39 cellular contexts compared by ENCODE assay signal in genomic region chr12:128073937-128074336, GRCh38.
"Had no signal": no experiment of that assay in that cellular context is flagged by ENCODE, and none has a peak within 500 bp of the region (broad histone marks: within the 10 kb centered on the region; RNA-seq: fewer than 3 reads in every experiment).

No MANE protein-coding gene starts in this region.

- H3K27ac Mint-ChIP-seq: activated CD4-positive, alpha-beta memory T cell treated with anti-CD3 and anti-CD28 coated beads, Interleukin-2, amount 10 ng/mL, durations not matched to agents 7 days and 5 days; activated CD4-positive, alpha-beta T cell treated with anti-CD3 and anti-CD28 coated beads for 36 hours; activated CD4-positive, alpha-beta T cell treated with anti-CD3 and anti-CD28 coated beads, Interleukin-2, amount 10 ng/mL, durations not matched to agents 7 days and 5 days; activated CD8-positive, alpha-beta memory T cell treated with anti-CD3 and anti-CD28 coated beads, Interleukin-2, amount 10 ng/mL, durations not matched to agents 7 days and 5 days; activated CD8-positive, alpha-beta T cell treated with anti-CD3 and anti-CD28 coated beads, Interleukin-2, amount 10 ng/mL, durations not matched to agents 7 days and 5 days; activated naive CD4-positive, alpha-beta T cell treated with anti-CD3 and anti-CD28 coated beads, Interleukin-2, amount 10 ng/mL, durations not matched to agents 7 days and 5 days; activated naive CD4-positive, alpha-beta T cell treated with anti-CD3 and anti-CD28 coated beads, Interleukin-2, amount 50 U/mL, for 24 hours; activated naive CD8-positive, alpha-beta T cell; activated naive CD8-positive, alpha-beta T cell treated with anti-CD3 and anti-CD28 coated beads, Interleukin-2, amount 10 ng/mL, durations not matched to agents 7 days and 5 days; activated naive CD8-positive, alpha-beta T cell treated with anti-CD3 and anti-CD28 coated beads, Interleukin-2, amount 50 U/mL, for 24 hours; activated T-cell treated with anti-CD3 and anti-CD28 coated beads, Interleukin-2, amount 50 U/mL, for 24 hours; activated T-helper 2 cell treated with anti-CD3 and anti-CD28 coated beads, Interferon-gamma antibody, Interleukin-2, Interleukin-4, amounts not matched to agents 10 μg/mL and 5 μg/mL and 100 μg/mL, durations not matched to agents 14 hours and 24 hours and 36 hours; brain; T-helper 1 cell treated with Interleukin-12 subunit alpha and Interleukin-12 subunit beta and Interleukin-4 antibody, amounts not matched to agents 30 μg/mL and 1 μg/mL, for 36 hours; T-helper 2 cell treated with Interferon-gamma antibody and Interleukin-4, amounts not matched to agents 5 μg/mL and 100 μg/mL, for 36 hours; WTC11 had no signal

- H3K27me3 Mint-ChIP-seq: activated CD4-positive, alpha-beta memory T cell treated with anti-CD3 and anti-CD28 coated beads, Interleukin-2, amount 10 ng/mL, durations not matched to agents 7 days and 5 days; activated CD4-positive, alpha-beta T cell treated with anti-CD3 and anti-CD28 coated beads for 36 hours; activated CD4-positive, alpha-beta T cell treated with anti-CD3 and anti-CD28 coated beads, Interleukin-2, amount 10 ng/mL, durations not matched to agents 7 days and 5 days; activated CD8-positive, alpha-beta memory T cell treated with anti-CD3 and anti-CD28 coated beads, Interleukin-2, amount 10 ng/mL, durations not matched to agents 7 days and 5 days; activated naive CD4-positive, alpha-beta T cell treated with anti-CD3 and anti-CD28 coated beads, Interleukin-2, amount 10 ng/mL, durations not matched to agents 7 days and 5 days; activated naive CD4-positive, alpha-beta T cell treated with anti-CD3 and anti-CD28 coated beads, Interleukin-2, amount 50 U/mL, for 24 hours; activated naive CD8-positive, alpha-beta T cell; activated naive CD8-positive, alpha-beta T cell treated with anti-CD3 and anti-CD28 coated beads, Interleukin-2, amount 10 ng/mL, durations not matched to agents 7 days and 5 days; activated naive CD8-positive, alpha-beta T cell treated with anti-CD3 and anti-CD28 coated beads, Interleukin-2, amount 50 U/mL, for 24 hours; activated T-cell treated with anti-CD3 and anti-CD28 coated beads, Interleukin-2, amount 50 U/mL, for 24 hours; central memory CD8-positive, alpha-beta T cell had no signal

- H3K9me3 ChIP-seq: ascending aorta had no signal

- H3K36me3 ChIP-seq: ascending aorta, cardiac muscle cell had no signal

- H3K27ac ChIP-seq: cardiac muscle cell, VCaP had no signal

- H3K27me3 ChIP-seq: ascending aorta, cardiac muscle cell had no signal

- ATAC-seq: activated CD4-positive, alpha-beta T cell treated with anti-CD3 and anti-CD28 coated beads for 36 hours; activated CD4-positive, CD25-positive, alpha-beta regulatory T cell treated with anti-CD3 and anti-CD28 coated beads, Interleukin-2, amount 50 U/mL, for 24 hours; activated CD8-positive, alpha-beta memory T cell treated with anti-CD3 and anti-CD28 coated beads, Interleukin-2, amount 10 ng/mL, durations not matched to agents 7 days and 5 days; activated CD8-positive, alpha-beta T cell treated with anti-CD3 and anti-CD28 coated beads, Interleukin-2, amount 10 ng/mL, durations not matched to agents 7 days and 5 days; activated naive CD8-positive, alpha-beta T cell treated with anti-CD3 and anti-CD28 coated beads, Interleukin-2, amount 50 U/mL, for 24 hours; WTC11 had no signal

- H3K9me3 Mint-ChIP-seq: activated naive CD4-positive, alpha-beta T cell treated with anti-CD3 and anti-CD28 coated beads, Interleukin-2, amount 50 U/mL, for 24 hours; central memory CD8-positive, alpha-beta T cell had no signal

- H3K4me3 ChIP-seq: ascending aorta, cardiac muscle cell had no signal

- FAIRE-seq: bronchial epithelial cell, TTC549 had no signal

- H3K4me3 Mint-ChIP-seq: activated CD4-positive, alpha-beta memory T cell treated with anti-CD3 and anti-CD28 coated beads, Interleukin-2, amount 10 ng/mL, durations not matched to agents 7 days and 5 days; activated CD4-positive, alpha-beta T cell treated with anti-CD3 and anti-CD28 coated beads for 36 hours; activated CD4-positive, alpha-beta T cell treated with anti-CD3 and anti-CD28 coated beads, Interleukin-2, amount 10 ng/mL, durations not matched to agents 7 days and 5 days; activated CD8-positive, alpha-beta memory T cell treated with anti-CD3 and anti-CD28 coated beads, Interleukin-2, amount 10 ng/mL, durations not matched to agents 7 days and 5 days; activated CD8-positive, alpha-beta T cell treated with anti-CD3 and anti-CD28 coated beads, Interleukin-2, amount 10 ng/mL, durations not matched to agents 7 days and 5 days; activated naive CD4-positive, alpha-beta T cell treated with anti-CD3 and anti-CD28 coated beads, Interleukin-2, amount 10 ng/mL, durations not matched to agents 7 days and 5 days; activated naive CD4-positive, alpha-beta T cell treated with anti-CD3 and anti-CD28 coated beads, Interleukin-2, amount 50 U/mL, for 24 hours; activated naive CD8-positive, alpha-beta T cell; activated naive CD8-positive, alpha-beta T cell treated with anti-CD3 and anti-CD28 coated beads, Interleukin-2, amount 10 ng/mL, durations not matched to agents 7 days and 5 days; activated naive CD8-positive, alpha-beta T cell treated with anti-CD3 and anti-CD28 coated beads, Interleukin-2, amount 50 U/mL, for 24 hours; activated T-cell treated with anti-CD3 and anti-CD28 coated beads, Interleukin-2, amount 50 U/mL, for 24 hours; brain; central memory CD8-positive, alpha-beta T cell; T-helper 1 cell treated with Interleukin-12 subunit alpha and Interleukin-12 subunit beta and Interleukin-4 antibody, amounts not matched to agents 30 μg/mL and 1 μg/mL, for 36 hours; T-helper 2 cell treated with Interferon-gamma antibody and Interleukin-4, amounts not matched to agents 5 μg/mL and 100 μg/mL, for 36 hours; WTC11 had no signal

- H3K36me3 Mint-ChIP-seq: activated CD8-positive, alpha-beta memory T cell treated with anti-CD3 and anti-CD28 coated beads, Interleukin-2, amount 10 ng/mL, durations not matched to agents 7 days and 5 days; activated naive CD4-positive, alpha-beta T cell treated with anti-CD3 and anti-CD28 coated beads, Interleukin-2, amount 10 ng/mL, durations not matched to agents 7 days and 5 days; activated naive CD4-positive, alpha-beta T cell treated with anti-CD3 and anti-CD28 coated beads, Interleukin-2, amount 50 U/mL, for 24 hours; activated naive CD8-positive, alpha-beta T cell; activated naive CD8-positive, alpha-beta T cell treated with anti-CD3 and anti-CD28 coated beads, Interleukin-2, amount 10 ng/mL, durations not matched to agents 7 days and 5 days; brain had no signal

- DNase-seq: activated CD4-positive, alpha-beta memory T cell treated with anti-CD3 and anti-CD28 coated beads, Interleukin-2, amount 10 ng/mL, durations not matched to agents 7 days and 5 days; activated CD4-positive, alpha-beta T cell treated with anti-CD3 and anti-CD28 coated beads for 1 hour; activated CD4-positive, alpha-beta T cell treated with anti-CD3 and anti-CD28 coated beads for 36 hours; activated CD4-positive, alpha-beta T cell treated with anti-CD3 and anti-CD28 coated beads for 48 hours; activated CD4-positive, alpha-beta T cell treated with anti-CD3 and anti-CD28 coated beads, Interleukin-2, amount 10 ng/mL, durations not matched to agents 7 days and 5 days; activated CD4-positive, alpha-beta T cell treated with anti-CD3 and anti-CD28 coated beads, Interleukin-2, amount 50 U/mL, for 48 hours; activated CD4-positive, CD25-positive, alpha-beta regulatory T cell; activated CD8-positive, alpha-beta memory T cell treated with anti-CD3 and anti-CD28 coated beads for 24 hours; activated CD8-positive, alpha-beta memory T cell treated with anti-CD3 and anti-CD28 coated beads, Interleukin-2, amount 10 ng/mL, durations not matched to agents 7 days and 5 days; activated CD8-positive, alpha-beta memory T cell treated with anti-CD3 and anti-CD28 coated beads, Interleukin-2, amount 50 U/mL, for 48 hours; activated CD8-positive, alpha-beta T cell treated with anti-CD3 and anti-CD28 coated beads, Interleukin-2, amount 10 ng/mL, durations not matched to agents 7 days and 5 days; activated effector memory CD4-positive, alpha-beta T cell treated with Interleukin-2 at 50 U/mL for 16 hours; activated gamma-delta T cell; activated naive CD4-positive, alpha-beta T cell treated with anti-CD3 and anti-CD28 coated beads, Interleukin-2, amount 10 ng/mL, durations not matched to agents 7 days and 5 days; activated naive CD4-positive, alpha-beta T cell treated with Interleukin-2 at 50 U/mL for 16 hours; activated naive CD8-positive, alpha-beta T cell treated with anti-CD3 and anti-CD28 coated beads, Interleukin-2, amount 10 ng/mL, durations not matched to agents 7 days and 5 days; activated naive CD8-positive, alpha-beta T cell treated with anti-CD3 and anti-CD28 coated beads, Interleukin-2, amount 50 U/mL, for 24 hours; activated T-cell treated with anti-CD3 and anti-CD28 coated beads, Interleukin-2, amount 50 U/mL, for 24 hours; activated T-cell treated with anti-CD3 and anti-CD28 coated beads, Interleukin-2, amount 50 U/mL, for 48 hours; anterior cingulate cortex; caudate nucleus; SW 1271; T-helper 1 cell; T-helper 2 cell; T-helper 9 cell had no signal

- H3K4me1 ChIP-seq: ascending aorta had no signal

- H3K4me1 Mint-ChIP-seq: activated CD4-positive, alpha-beta memory T cell treated with anti-CD3 and anti-CD28 coated beads, Interleukin-2, amount 10 ng/mL, durations not matched to agents 7 days and 5 days; activated CD4-positive, alpha-beta T cell treated with anti-CD3 and anti-CD28 coated beads for 36 hours; activated CD4-positive, alpha-beta T cell treated with anti-CD3 and anti-CD28 coated beads, Interleukin-2, amount 10 ng/mL, durations not matched to agents 7 days and 5 days; activated CD8-positive, alpha-beta memory T cell treated with anti-CD3 and anti-CD28 coated beads, Interleukin-2, amount 10 ng/mL, durations not matched to agents 7 days and 5 days; activated naive CD4-positive, alpha-beta T cell treated with anti-CD3 and anti-CD28 coated beads, Interleukin-2, amount 10 ng/mL, durations not matched to agents 7 days and 5 days; activated naive CD4-positive, alpha-beta T cell treated with anti-CD3 and anti-CD28 coated beads, Interleukin-2, amount 50 U/mL, for 24 hours; activated naive CD8-positive, alpha-beta T cell treated with anti-CD3 and anti-CD28 coated beads, Interleukin-2, amount 10 ng/mL, durations not matched to agents 7 days and 5 days; activated naive CD8-positive, alpha-beta T cell treated with anti-CD3 and anti-CD28 coated beads, Interleukin-2, amount 50 U/mL, for 24 hours; central memory CD8-positive, alpha-beta T cell; WTC11 had no signal
